Comparison of ENCODE assay signal across 21 cellular contexts in the genomic region with DNA sequence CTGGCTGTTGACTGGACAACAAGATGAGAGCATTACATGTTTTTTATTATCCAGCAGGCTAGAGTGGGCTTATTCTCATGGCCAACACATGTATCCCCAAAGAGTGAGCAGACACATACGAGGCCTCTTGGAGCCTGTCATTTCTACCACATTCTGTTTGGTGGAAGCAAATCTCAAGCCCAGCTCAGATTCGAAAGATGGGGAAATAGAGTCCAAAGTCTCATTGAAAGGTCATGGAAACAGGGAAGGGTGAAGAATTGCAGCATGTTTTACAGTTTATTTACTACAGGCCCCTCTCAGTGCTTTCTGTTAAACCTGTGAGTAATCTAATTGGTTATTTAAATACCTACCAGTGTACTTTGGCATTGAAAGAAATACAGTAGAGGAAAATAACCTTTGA.
"Had no signal": no experiment of that assay in that cellular context is flagged by ENCODE, and none has a peak within 500 bp of the region (broad histone marks: within the 10 kb centered on the region; RNA-seq: fewer than 3 reads in every experiment).

No MANE protein-coding gene starts in this region.

- FAIRE-seq: colon, endothelial cell of umbilical vein, frontal cortex, islet of Langerhans, keratinocyte had no signal

- H3K27ac Mint-ChIP-seq: mesothelial cell of epicardium had no signal

- ATAC-seq: foreskin keratinocyte, gastroesophageal sphincter, heart left ventricle, left cardiac atrium, left lung, left ventricle myocardium superior, lower lobe of right lung had no signal

- H3K9me3 Mint-ChIP-seq: mesothelial cell of epicardium had no signal

- H3K4me3 ChIP-seq: coronary artery, dorsolateral prefrontal cortex, esophagus muscularis mucosa, gastroesophageal sphincter, heart left ventricle, left lung, lower lobe of right lung had no signal

- H3K36me3 Mint-ChIP-seq: mesothelial cell of epicardium had no signal

- H3K27ac ChIP-seq: coronary artery, dorsolateral prefrontal cortex, esophagus muscularis mucosa, foreskin keratinocyte, gastroesophageal sphincter, heart left ventricle, left lung, lower lobe of right lung had no signal

- H3K9me3 ChIP-seq: esophagus muscularis mucosa, gastroesophageal sphincter, heart left ventricle, left lung, lower lobe of right lung had no signal

- H3K4me1 ChIP-seq: esophagus muscularis mucosa, gastroesophageal sphincter, heart left ventricle, left lung, lower lobe of right lung had no signal

- H3K4me3 Mint-ChIP-seq: mesothelial cell of epicardium had no signal

- H3K36me3 ChIP-seq: esophagus muscularis mucosa, gastroesophageal sphincter, heart left ventricle, left lung, lower lobe of right lung had no signal

- DNase-seq: dermis blood vessel endothelial cell; dorsolateral prefrontal cortex; effector CD4-positive, alpha-beta T cell; effector memory CD4-positive, alpha-beta T cell; foreskin keratinocyte; heart left ventricle; hippocampal formation; left cardiac atrium; left lung; left ventricle myocardium superior; lower lobe of right lung; mesenchymal stem cell had no signal

- H3K27me3 ChIP-seq: dorsolateral prefrontal cortex, esophagus muscularis mucosa, foreskin keratinocyte, gastroesophageal sphincter, heart left ventricle, left lung had no signal
